In the genomic region with DNA sequence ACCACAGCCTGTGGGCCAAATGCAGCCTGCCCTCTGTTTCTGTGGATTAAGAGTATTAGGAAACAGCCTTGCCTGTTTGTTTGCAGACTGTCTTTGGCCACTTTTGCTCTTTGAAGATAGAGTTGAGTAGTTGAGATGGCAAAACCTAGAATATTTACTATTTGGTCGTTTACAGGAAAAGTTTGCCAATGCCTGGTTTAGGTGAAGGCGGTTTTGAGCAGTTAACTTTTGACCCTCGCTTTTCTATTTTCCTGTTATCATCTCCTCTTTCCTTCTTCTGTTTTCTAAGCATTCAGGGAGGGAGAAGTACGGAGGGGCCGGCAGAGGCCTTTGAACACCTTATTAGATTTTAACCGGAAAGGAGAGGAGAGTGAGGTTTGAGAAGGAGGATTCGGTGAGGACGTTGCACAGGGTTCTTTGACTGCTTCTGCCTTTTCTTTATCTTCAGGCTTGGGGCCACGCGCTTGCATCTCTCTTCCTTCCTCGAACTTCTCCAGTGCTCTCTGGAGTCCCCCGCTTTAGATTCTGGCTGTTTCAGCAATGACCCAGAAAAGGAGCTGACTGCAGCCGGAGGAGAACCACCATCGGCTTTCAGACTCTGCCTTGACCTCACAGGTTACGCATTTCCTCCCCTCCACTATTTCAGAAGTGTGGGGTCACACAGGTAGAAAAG, we compare ENCODE assay signal across 1 cellular context.
TF ChIP-seq lines count a peak whose summit lies in the region.

No MANE protein-coding gene starts in this region.

TF ChIP-seq in HepG2, 621 proteins besides CTCF, POLR2A, EP300 and RAD21 (continued from another document and continues in another):
- TF ChIP-seq, protein P1, sequence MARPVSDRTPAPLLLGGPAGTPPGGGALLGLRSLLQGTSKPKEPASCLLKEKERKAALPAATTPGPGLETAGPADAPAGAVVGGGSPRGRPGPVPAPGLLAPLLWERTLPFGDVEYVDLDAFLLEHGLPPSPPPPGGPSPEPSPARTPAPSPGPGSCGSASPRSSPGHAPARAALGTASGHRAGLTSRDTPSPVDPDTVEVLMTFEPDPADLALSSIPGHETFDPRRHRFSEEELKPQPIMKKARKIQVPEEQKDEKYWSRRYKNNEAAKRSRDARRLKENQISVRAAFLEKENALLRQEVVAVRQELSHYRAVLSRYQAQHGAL (CRISPR knock-in tag; IDR thresholded peaks at IDR 0.05; ENCODE audit: not compliant biosample characterization): no peak
- TF ChIP-seq REL (CRISPR knock-in tag; conservative IDR thresholded peaks at IDR 0.05): no peak
- TF ChIP-seq ZNF644 (CRISPR knock-in tag; IDR thresholded peaks at IDR 0.05; ENCODE audit: low read depth): peak; percentile 62; the same call in 1 of the 2 replicates
- TF ChIP-seq, protein P2, sequence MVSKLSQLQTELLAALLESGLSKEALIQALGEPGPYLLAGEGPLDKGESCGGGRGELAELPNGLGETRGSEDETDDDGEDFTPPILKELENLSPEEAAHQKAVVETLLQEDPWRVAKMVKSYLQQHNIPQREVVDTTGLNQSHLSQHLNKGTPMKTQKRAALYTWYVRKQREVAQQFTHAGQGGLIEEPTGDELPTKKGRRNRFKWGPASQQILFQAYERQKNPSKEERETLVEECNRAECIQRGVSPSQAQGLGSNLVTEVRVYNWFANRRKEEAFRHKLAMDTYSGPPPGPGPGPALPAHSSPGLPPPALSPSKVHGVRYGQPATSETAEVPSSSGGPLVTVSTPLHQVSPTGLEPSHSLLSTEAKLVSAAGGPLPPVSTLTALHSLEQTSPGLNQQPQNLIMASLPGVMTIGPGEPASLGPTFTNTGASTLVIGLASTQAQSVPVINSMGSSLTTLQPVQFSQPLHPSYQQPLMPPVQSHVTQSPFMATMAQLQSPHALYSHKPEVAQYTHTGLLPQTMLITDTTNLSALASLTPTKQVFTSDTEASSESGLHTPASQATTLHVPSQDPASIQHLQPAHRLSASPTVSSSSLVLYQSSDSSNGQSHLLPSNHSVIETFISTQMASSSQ (IDR thresholded peaks at IDR 0.05; ENCODE audit: low read depth): peak; percentile 88
- TF ChIP-seq, protein P2 (CRISPR knock-in tag; IDR thresholded peaks at IDR 0.05; ENCODE audit: borderline replicate concordance): peak; percentile 96; the same call in 1 of the 2 replicates
- TF ChIP-seq, protein P3, sequence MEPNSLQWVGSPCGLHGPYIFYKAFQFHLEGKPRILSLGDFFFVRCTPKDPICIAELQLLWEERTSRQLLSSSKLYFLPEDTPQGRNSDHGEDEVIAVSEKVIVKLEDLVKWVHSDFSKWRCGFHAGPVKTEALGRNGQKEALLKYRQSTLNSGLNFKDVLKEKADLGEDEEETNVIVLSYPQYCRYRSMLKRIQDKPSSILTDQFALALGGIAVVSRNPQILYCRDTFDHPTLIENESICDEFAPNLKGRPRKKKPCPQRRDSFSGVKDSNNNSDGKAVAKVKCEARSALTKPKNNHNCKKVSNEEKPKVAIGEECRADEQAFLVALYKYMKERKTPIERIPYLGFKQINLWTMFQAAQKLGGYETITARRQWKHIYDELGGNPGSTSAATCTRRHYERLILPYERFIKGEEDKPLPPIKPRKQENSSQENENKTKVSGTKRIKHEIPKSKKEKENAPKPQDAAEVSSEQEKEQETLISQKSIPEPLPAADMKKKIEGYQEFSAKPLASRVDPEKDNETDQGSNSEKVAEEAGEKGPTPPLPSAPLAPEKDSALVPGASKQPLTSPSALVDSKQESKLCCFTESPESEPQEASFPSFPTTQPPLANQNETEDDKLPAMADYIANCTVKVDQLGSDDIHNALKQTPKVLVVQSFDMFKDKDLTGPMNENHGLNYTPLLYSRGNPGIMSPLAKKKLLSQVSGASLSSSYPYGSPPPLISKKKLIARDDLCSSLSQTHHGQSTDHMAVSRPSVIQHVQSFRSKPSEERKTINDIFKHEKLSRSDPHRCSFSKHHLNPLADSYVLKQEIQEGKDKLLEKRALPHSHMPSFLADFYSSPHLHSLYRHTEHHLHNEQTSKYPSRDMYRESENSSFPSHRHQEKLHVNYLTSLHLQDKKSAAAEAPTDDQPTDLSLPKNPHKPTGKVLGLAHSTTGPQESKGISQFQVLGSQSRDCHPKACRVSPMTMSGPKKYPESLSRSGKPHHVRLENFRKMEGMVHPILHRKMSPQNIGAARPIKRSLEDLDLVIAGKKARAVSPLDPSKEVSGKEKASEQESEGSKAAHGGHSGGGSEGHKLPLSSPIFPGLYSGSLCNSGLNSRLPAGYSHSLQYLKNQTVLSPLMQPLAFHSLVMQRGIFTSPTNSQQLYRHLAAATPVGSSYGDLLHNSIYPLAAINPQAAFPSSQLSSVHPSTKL (CRISPR knock-in tag; IDR thresholded peaks at IDR 0.05): peak; percentile 97
- TF ChIP-seq MYC (CRISPR knock-in tag; IDR thresholded peaks at IDR 0.05; ENCODE audit: borderline replicate concordance): no peak
- TF ChIP-seq, protein P4, sequence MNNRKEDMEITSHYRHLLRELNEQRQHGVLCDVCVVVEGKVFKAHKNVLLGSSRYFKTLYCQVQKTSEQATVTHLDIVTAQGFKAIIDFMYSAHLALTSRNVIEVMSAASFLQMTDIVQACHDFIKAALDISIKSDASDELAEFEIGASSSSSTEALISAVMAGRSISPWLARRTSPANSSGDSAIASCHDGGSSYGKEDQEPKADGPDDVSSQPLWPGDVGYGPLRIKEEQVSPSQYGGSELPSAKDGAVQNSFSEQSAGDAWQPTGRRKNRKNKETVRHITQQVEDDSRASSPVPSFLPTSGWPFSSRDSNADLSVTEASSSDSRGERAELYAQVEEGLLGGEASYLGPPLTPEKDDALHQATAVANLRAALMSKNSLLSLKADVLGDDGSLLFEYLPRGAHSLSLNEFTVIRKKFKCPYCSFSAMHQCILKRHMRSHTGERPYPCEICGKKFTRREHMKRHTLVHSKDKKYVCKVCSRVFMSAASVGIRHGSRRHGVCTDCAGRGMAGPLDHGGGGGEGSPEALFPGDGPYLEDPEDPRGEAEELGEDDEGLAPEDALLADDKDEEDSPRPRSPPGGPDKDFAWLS (CRISPR knock-in tag; IDR thresholded peaks at IDR 0.05; ENCODE audit: borderline replicate concordance): no peak
- TF ChIP-seq, protein P5, sequence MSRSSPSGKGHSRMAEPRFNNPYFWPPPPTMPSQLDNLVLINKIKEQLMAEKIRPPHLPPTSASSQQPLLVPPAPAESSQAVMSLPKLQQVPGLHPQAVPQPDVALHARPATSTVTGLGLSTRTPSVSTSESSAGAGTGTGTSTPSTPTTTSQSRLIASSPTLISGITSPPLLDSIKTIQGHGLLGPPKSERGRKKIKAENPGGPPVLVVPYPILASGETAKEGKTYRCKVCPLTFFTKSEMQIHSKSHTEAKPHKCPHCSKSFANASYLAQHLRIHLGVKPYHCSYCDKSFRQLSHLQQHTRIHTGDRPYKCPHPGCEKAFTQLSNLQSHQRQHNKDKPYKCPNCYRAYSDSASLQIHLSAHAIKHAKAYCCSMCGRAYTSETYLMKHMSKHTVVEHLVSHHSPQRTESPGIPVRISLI (CRISPR knock-in tag; IDR thresholded peaks at IDR 0.05; ENCODE audit: borderline replicate concordance): peak; percentile 61; the same call in 1 of the 2 replicates
- no peak for TF ChIP-seq PTBP1 (IDR thresholded peaks at IDR 0.05; ENCODE audit: low read depth, low read length, poor library complexity, severe bottlenecking)
- peak; percentile 55 for TF ChIP-seq TEAD3 (CRISPR knock-in tag; optimal IDR thresholded peaks at IDR 0.05; ENCODE audit: borderline replicate concordance)
- TF ChIP-seq HMG20A (CRISPR knock-in tag; IDR thresholded peaks at IDR 0.05; ENCODE audit: borderline replicate concordance): peak; percentile 93; the same call in 1 of the 2 replicates
- no peak for TF ChIP-seq ZNF101 (CRISPR knock-in tag; IDR thresholded peaks at IDR 0.05; ENCODE audit: borderline replicate concordance, low read depth)
- TF ChIP-seq ZNF605 (CRISPR knock-in tag; IDR thresholded peaks at IDR 0.05): peak; percentile 77
- TF ChIP-seq, protein P6, sequence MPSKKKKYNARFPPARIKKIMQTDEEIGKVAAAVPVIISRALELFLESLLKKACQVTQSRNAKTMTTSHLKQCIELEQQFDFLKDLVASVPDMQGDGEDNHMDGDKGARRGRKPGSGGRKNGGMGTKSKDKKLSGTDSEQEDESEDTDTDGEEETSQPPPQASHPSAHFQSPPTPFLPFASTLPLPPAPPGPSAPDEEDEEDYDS (CRISPR knock-in tag; IDR thresholded peaks at IDR 0.05): peak; percentile 56; the same call in 1 of the 2 replicates
- TF ChIP-seq, protein P7, sequence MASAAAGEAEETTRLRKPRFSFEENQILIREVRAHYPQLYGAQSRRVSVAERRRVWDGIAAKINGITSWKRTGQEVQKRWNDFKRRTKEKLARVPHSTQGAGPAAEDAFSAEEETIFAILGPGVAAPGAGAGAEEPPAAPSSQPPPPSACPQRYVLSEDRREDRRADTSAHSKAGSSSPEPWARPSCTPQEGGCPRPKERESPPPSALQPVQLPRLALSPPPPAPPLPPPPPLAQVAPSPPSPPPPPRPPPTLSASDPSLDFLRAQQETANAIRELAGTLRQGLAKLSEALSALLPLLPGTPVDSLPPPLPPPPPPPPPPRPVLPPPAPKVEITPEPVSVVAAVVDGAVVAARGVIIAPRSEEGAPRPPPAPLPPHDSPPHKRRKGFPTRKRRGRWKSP (CRISPR knock-in tag; IDR thresholded peaks at IDR 0.05): peak; percentile 70; the same call in 1 of the 2 replicates
- TF ChIP-seq NCOA1 (CRISPR knock-in tag; IDR thresholded peaks at IDR 0.05): no peak
- no peak for TF ChIP-seq SIN3B (IDR thresholded peaks at IDR 0.05; ENCODE audit: low read length)
- 0 out of 2 replicates have a peak, but pooled peaks have one; percentile 9 for TF ChIP-seq ZNF547 (CRISPR knock-in tag; IDR thresholded peaks at IDR 0.05)
- TF ChIP-seq ZNF3 (CRISPR knock-in tag; IDR thresholded peaks at IDR 0.05): peak; percentile 61
- TF ChIP-seq SP4 (CRISPR knock-in tag; IDR thresholded peaks at IDR 0.05): peak; percentile 58; the same call in 1 of the 2 replicates
- peak; percentile 73; the same call in 1 of the 2 replicates for TF ChIP-seq ZMYM2 (CRISPR knock-in tag; IDR thresholded peaks at IDR 0.05)
- TF ChIP-seq SOX5 (CRISPR knock-in tag; IDR thresholded peaks at IDR 0.05; ENCODE audit: borderline replicate concordance): peak; percentile 89
- TF ChIP-seq ZNF33A (CRISPR knock-in tag; IDR thresholded peaks at IDR 0.05; ENCODE audit: borderline replicate concordance): peak; percentile 45; the same call in 1 of the 2 replicates
- TF ChIP-seq, protein P8, sequence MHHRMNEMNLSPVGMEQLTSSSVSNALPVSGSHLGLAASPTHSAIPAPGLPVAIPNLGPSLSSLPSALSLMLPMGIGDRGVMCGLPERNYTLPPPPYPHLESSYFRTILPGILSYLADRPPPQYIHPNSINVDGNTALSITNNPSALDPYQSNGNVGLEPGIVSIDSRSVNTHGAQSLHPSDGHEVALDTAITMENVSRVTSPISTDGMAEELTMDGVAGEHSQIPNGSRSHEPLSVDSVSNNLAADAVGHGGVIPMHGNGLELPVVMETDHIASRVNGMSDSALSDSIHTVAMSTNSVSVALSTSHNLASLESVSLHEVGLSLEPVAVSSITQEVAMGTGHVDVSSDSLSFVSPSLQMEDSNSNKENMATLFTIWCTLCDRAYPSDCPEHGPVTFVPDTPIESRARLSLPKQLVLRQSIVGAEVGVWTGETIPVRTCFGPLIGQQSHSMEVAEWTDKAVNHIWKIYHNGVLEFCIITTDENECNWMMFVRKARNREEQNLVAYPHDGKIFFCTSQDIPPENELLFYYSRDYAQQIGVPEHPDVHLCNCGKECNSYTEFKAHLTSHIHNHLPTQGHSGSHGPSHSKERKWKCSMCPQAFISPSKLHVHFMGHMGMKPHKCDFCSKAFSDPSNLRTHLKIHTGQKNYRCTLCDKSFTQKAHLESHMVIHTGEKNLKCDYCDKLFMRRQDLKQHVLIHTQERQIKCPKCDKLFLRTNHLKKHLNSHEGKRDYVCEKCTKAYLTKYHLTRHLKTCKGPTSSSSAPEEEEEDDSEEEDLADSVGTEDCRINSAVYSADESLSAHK (CRISPR knock-in tag; IDR thresholded peaks at IDR 0.05; ENCODE audit: borderline replicate concordance): no peak
- peak in 1 of 2 experiments; percentile 90; a peak in 2 of 4 replicates for TF ChIP-seq KLF16 (CRISPR knock-in tag; IDR thresholded peaks at IDR 0.05)
- TF ChIP-seq ZSCAN22 (CRISPR knock-in tag; IDR thresholded peaks at IDR 0.05): no peak
- TF ChIP-seq MED8 (CRISPR knock-in tag; IDR thresholded peaks at IDR 0.05; ENCODE audit: insufficient replicate concordance): peak; percentile 98
- no peak for TF ChIP-seq NONO (IDR thresholded peaks at IDR 0.05)
- no peak for TF ChIP-seq NONO (CRISPR knock-in tag; conservative IDR thresholded peaks at IDR 0.05)
- TF ChIP-seq KAT2B (IDR thresholded peaks at IDR 0.05; ENCODE audit: borderline replicate concordance, low read depth, low read length): no peak
- TF ChIP-seq, protein P9, sequence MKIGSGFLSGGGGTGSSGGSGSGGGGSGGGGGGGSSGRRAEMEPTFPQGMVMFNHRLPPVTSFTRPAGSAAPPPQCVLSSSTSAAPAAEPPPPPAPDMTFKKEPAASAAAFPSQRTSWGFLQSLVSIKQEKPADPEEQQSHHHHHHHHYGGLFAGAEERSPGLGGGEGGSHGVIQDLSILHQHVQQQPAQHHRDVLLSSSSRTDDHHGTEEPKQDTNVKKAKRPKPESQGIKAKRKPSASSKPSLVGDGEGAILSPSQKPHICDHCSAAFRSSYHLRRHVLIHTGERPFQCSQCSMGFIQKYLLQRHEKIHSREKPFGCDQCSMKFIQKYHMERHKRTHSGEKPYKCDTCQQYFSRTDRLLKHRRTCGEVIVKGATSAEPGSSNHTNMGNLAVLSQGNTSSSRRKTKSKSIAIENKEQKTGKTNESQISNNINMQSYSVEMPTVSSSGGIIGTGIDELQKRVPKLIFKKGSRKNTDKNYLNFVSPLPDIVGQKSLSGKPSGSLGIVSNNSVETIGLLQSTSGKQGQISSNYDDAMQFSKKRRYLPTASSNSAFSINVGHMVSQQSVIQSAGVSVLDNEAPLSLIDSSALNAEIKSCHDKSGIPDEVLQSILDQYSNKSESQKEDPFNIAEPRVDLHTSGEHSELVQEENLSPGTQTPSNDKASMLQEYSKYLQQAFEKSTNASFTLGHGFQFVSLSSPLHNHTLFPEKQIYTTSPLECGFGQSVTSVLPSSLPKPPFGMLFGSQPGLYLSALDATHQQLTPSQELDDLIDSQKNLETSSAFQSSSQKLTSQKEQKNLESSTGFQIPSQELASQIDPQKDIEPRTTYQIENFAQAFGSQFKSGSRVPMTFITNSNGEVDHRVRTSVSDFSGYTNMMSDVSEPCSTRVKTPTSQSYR (CRISPR knock-in tag; IDR thresholded peaks at IDR 0.05; ENCODE audit: borderline replicate concordance): peak; percentile 38; the same call in 1 of the 2 replicates
- TF ChIP-seq ZMYM4 (CRISPR knock-in tag; IDR thresholded peaks at IDR 0.05): peak; percentile 87; the same call in 1 of the 2 replicates
- no peak for TF ChIP-seq GABPA (IDR thresholded peaks at IDR 0.05; ENCODE audit: low read depth, low read length)
- TF ChIP-seq GABPA (CRISPR knock-in tag; IDR thresholded peaks at IDR 0.05; ENCODE audit: low read depth): peak; percentile 49
- peak; percentile 75 for TF ChIP-seq ZNF317 (CRISPR knock-in tag; IDR thresholded peaks at IDR 0.05)
- no peak for TF ChIP-seq ZNF326 (CRISPR knock-in tag; IDR thresholded peaks at IDR 0.05; ENCODE audit: borderline replicate concordance)
